In the genomic region with DNA sequence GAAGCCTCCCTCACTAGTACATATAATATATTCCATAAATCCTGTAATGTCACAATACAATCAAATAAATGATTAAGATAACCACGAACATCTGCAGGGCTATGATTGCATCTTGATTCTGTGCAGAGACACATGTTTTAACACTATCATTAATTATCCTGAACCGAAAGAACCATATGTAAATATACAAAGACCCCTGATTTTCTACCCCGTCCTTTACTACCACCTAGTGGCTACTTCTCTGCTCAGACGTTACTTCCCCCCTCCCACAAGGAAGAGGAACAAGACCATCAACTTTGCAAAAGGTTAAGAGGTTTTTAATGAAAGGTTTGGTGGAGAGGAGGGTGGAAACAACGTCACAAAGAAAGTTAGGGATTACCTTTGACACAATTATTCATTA, we compare ENCODE assay signal across 10 cellular contexts.
DNase-seq lines count a peak whose midpoint lies in the region; ATAC-seq and TF ChIP-seq lines count a peak whose summit lies in the region.
"Had no signal": no experiment of that assay in that cellular context is flagged by ENCODE, and none has a peak within 500 bp of the region (broad histone marks: within the 10 kb centered on the region; RNA-seq: fewer than 3 reads in every experiment).

No MANE protein-coding gene starts in this region.

- no peak overlapping the region for H3K4me3 ChIP-seq in Loucy (ENCODE audit: low read length, poor library complexity, severe bottlenecking)
- H3K4me3 ChIP-seq in cardiac fibroblast (replicated peaks in 1 of 2; ENCODE audit: low read depth in 2 of 2, low read length in 2 of 2): no peak overlapping the region

- no peaks in the 10 kb centered on the region for H3K9me3 ChIP-seq in Loucy (ENCODE audit: insufficient read depth, low read depth, low read length)
- H3K9me3 ChIP-seq: neutrophil had no signal

- no peak overlapping the region for H3K27ac Mint-ChIP-seq in stimulated activated naive B cell treated with anti-CD40 and anti-IgM and Interleukin-4, amounts not matched to agents 10 μg/mL and 1 μg/mL and 100 μg/mL, for 72 hours
- H3K27ac Mint-ChIP-seq in activated CD4-positive, alpha-beta memory T cell treated with anti-CD3 and anti-CD28 coated beads for 36 hours: no peak overlapping the region
- H3K27ac Mint-ChIP-seq: dendritic cell treated with granulocyte-macrophage colony-stimulating factor and Interleukin-4, amounts not matched to agents 40 ng/mL and 50 ng/mL, for 4 days had no signal

- DNase-seq in NCI-H526 (lab: John Stamatoyannopoulos, UW): peak; percentile 21 to 34
- no peak for DNase-seq in NCI-H526 treated with DMSO at 0.1 percent for 48 hours (lab: John Stamatoyannopoulos, UW)
- peak; percentile 22 to 50 for DNase-seq in cardiac fibroblast (ENCODE audit: low read depth in 2 of 2)
- DNase-seq in retina: peak; percentile 16
- DNase-seq in stimulated activated naive B cell treated with anti-CD40 and anti-IgM and Interleukin-4, amounts not matched to agents 10 μg/mL and 1 μg/mL and 100 μg/mL, for 72 hours: no peak
- no peak for DNase-seq in activated CD4-positive, alpha-beta T cell treated with anti-CD3 and anti-CD28 coated beads, Interleukin-2, amount 50 U/mL, for 4 hours
- DNase-seq in activated CD4-positive, alpha-beta memory T cell treated with anti-CD3 and anti-CD28 coated beads for 36 hours: no peak

- no peak overlapping the region for H3K4me3 Mint-ChIP-seq in stimulated activated naive B cell treated with anti-CD40 and anti-IgM and Interleukin-4, amounts not matched to agents 10 μg/mL and 1 μg/mL and 100 μg/mL, for 72 hours
- H3K4me3 Mint-ChIP-seq in activated CD4-positive, alpha-beta memory T cell treated with anti-CD3 and anti-CD28 coated beads for 36 hours: no peak overlapping the region
- H3K4me3 Mint-ChIP-seq: dendritic cell treated with granulocyte-macrophage colony-stimulating factor and Interleukin-4, amounts not matched to agents 40 ng/mL and 50 ng/mL, for 4 days had no signal

- ATAC-seq in stimulated activated naive B cell treated with anti-CD40 and anti-IgM and Interleukin-4, amounts not matched to agents 10 μg/mL and 1 μg/mL and 100 μg/mL, for 72 hours (replicated peaks): no peak

- POLR2A ChIA-PET in activated CD4-positive, alpha-beta memory T cell treated with anti-CD3 and anti-CD28 coated beads for 36 hours (lab: Charles Lee): no interaction called here

- no peaks in the 10 kb centered on the region for H3K9me2 ChIP-seq in Loucy (replicated peaks; ENCODE audit: low read depth, low read length)

- H2AFZ ChIP-seq in Loucy (ENCODE audit: low read length): no peak overlapping the region

- H3K27me3 ChIP-seq in Loucy (ENCODE audit: insufficient read depth, low read length, poor library complexity, severe bottlenecking): no peaks in the 10 kb centered on the region
- H3K27me3 ChIP-seq: neutrophil had no signal

- intact Hi-C loops in activated CD4-positive, alpha-beta memory T cell treated with anti-CD3 and anti-CD28 coated beads for 36 hours (cut with micrococcal nuclease): loop anchor here (5.0 kb wide), 1 partner anchor 82 kb away; no protein-coding TSS in a partner anchor

- TF ChIP-seq CTCF in Loucy (conservative IDR thresholded peaks at IDR 0.05; ENCODE audit: low read length) (peak; percentile 73), cardiac fibroblast (IDR thresholded peaks at IDR 0.05; ENCODE audit: low read depth, low read length) (peak; percentile 40)

- CTCF ChIA-PET in activated CD4-positive, alpha-beta memory T cell treated with anti-CD3 and anti-CD28 coated beads for 36 hours (lab: Charles Lee): no interaction called here

- H3K4me2 ChIP-seq in Loucy (ENCODE audit: low read depth, low read length, poor library complexity, severe bottlenecking): no peak overlapping the region

- H3K4me1 ChIP-seq in Loucy (ENCODE audit: insufficient read depth, low read length, poor library complexity, severe bottlenecking): no peaks in the 10 kb centered on the region

- H3K9me3 Mint-ChIP-seq in stimulated activated naive B cell treated with anti-CD40 and anti-IgM and Interleukin-4, amounts not matched to agents 10 μg/mL and 1 μg/mL and 100 μg/mL, for 72 hours: no peaks in the 10 kb centered on the region
- H3K9me3 Mint-ChIP-seq in activated CD4-positive, alpha-beta memory T cell treated with anti-CD3 and anti-CD28 coated beads for 36 hours: no peaks in the 10 kb centered on the region
- H3K9me3 Mint-ChIP-seq: dendritic cell treated with granulocyte-macrophage colony-stimulating factor and Interleukin-4, amounts not matched to agents 40 ng/mL and 50 ng/mL, for 4 days had no signal

- H3K4me1 Mint-ChIP-seq in stimulated activated naive B cell treated with anti-CD40 and anti-IgM and Interleukin-4, amounts not matched to agents 10 μg/mL and 1 μg/mL and 100 μg/mL, for 72 hours: peaks cover 0 to 2% of the 10 kb centered on the region in 2 donors
- no peaks in the 10 kb centered on the region for H3K4me1 Mint-ChIP-seq in activated CD4-positive, alpha-beta memory T cell treated with anti-CD3 and anti-CD28 coated beads for 36 hours (ENCODE audit: low read depth)

- H3F3A ChIP-seq in Loucy (ENCODE audit: low read depth): no peaks in the 10 kb centered on the region

- no peaks in the 10 kb centered on the region for H3K27me3 Mint-ChIP-seq in stimulated activated naive B cell treated with anti-CD40 and anti-IgM and Interleukin-4, amounts not matched to agents 10 μg/mL and 1 μg/mL and 100 μg/mL, for 72 hours
- peaks cover 4% of the 10 kb centered on the region for H3K27me3 Mint-ChIP-seq in activated CD4-positive, alpha-beta memory T cell treated with anti-CD3 and anti-CD28 coated beads for 36 hours
- H3K27me3 Mint-ChIP-seq: dendritic cell treated with granulocyte-macrophage colony-stimulating factor and Interleukin-4, amounts not matched to agents 40 ng/mL and 50 ng/mL, for 4 days had no signal

- H3K36me3 ChIP-seq in Loucy (ENCODE audit: insufficient read depth, low read length): no peaks in the 10 kb centered on the region
- H3K36me3 ChIP-seq: neutrophil had no signal

- no peak overlapping the region for H3K9ac ChIP-seq in Loucy (ENCODE audit: low read depth, low read length, poor library complexity, severe bottlenecking)

- H3K36me3 Mint-ChIP-seq in stimulated activated naive B cell treated with anti-CD40 and anti-IgM and Interleukin-4, amounts not matched to agents 10 μg/mL and 1 μg/mL and 100 μg/mL, for 72 hours: no peaks in the 10 kb centered on the region
- no peaks in the 10 kb centered on the region for H3K36me3 Mint-ChIP-seq in activated CD4-positive, alpha-beta memory T cell treated with anti-CD3 and anti-CD28 coated beads for 36 hours

- no peaks in the 10 kb centered on the region for H4K20me1 ChIP-seq in Loucy (ENCODE audit: insufficient read depth, low read length, poor library complexity, severe bottlenecking)

- H3K79me2 ChIP-seq in Loucy (ENCODE audit: insufficient read depth, low read length): no peaks in the 10 kb centered on the region

Comparison
In these comparisons a context has a peak if more than half of its experiments do, and no peak if none do; other contexts are left out.
1. DNase-seq: peak in NCI-H526 (2 of 2), cardiac fibroblast (2 of 2) and retina (single experiment); none in NCI-H526 treated with DMSO at 0.1 percent for 48 hours (single experiment), stimulated activated naive B cell treated with anti-CD40 and anti-IgM and Interleukin-4, amounts not matched to agents 10 μg/mL and 1 μg/mL and 100 μg/mL, for 72 hours (single experiment), activated CD4-positive, alpha-beta T cell treated with anti-CD3 and anti-CD28 coated beads, Interleukin-2, amount 50 U/mL, for 4 hours (0 of 2) and activated CD4-positive, alpha-beta memory T cell treated with anti-CD3 and anti-CD28 coated beads for 36 hours (single experiment).